25 cellular contexts compared by ENCODE assay signal in genomic region chr2:69123182-69123581, GRCh38.
"Had no signal": no experiment of that assay in that cellular context is flagged by ENCODE, and none has a peak within 500 bp of the region (broad histone marks: within the 10 kb centered on the region; RNA-seq: fewer than 3 reads in every experiment).

No MANE protein-coding gene starts in this region.

- H3K4me1 Mint-ChIP-seq: activated naive CD8-positive, alpha-beta T cell treated with anti-CD3 and anti-CD28 coated beads, Interleukin-2, amount 50 U/mL, for 24 hours; memory B cell; naive B cell had no signal

- FAIRE-seq: bronchial epithelial cell, kidney had no signal

- H3K27me3 ChIP-seq: dorsolateral prefrontal cortex, foreskin keratinocyte, neural progenitor cell, ovary, sigmoid colon, tibial nerve, uterus had no signal

- H3K9me3 Mint-ChIP-seq: activated naive CD4-positive, alpha-beta T cell treated with anti-CD3 and anti-CD28 coated beads for 36 hours; activated naive CD8-positive, alpha-beta T cell treated with anti-CD3 and anti-CD28 coated beads, Interleukin-2, amount 50 U/mL, for 24 hours; activated T-cell treated with anti-CD3 and anti-CD28 coated beads, Interleukin-2, amount 50 U/mL, for 4 hours; memory B cell; neural progenitor cell had no signal

- H3K4me1 ChIP-seq: neural progenitor cell, psoas muscle, uterus had no signal

- H3K36me3 ChIP-seq: neural progenitor cell, ovary, uterus had no signal

- H3K36me3 Mint-ChIP-seq: memory B cell, naive B cell had no signal

- DNase-seq: activated CD4-positive, alpha-beta T cell treated with anti-CD3 and anti-CD28 coated beads for 48 hours; activated CD4-positive, CD25-positive, alpha-beta regulatory T cell; activated CD8-positive, alpha-beta memory T cell treated with anti-CD3 and anti-CD28 coated beads, Interleukin-2, amount 50 U/mL, for 4 hours; activated naive CD4-positive, alpha-beta T cell treated with anti-CD3 and anti-CD28 coated beads for 36 hours; activated naive CD8-positive, alpha-beta T cell treated with anti-CD3 and anti-CD28 coated beads, Interleukin-2, amount 50 U/mL, for 24 hours; activated T-cell treated with anti-CD3 and anti-CD28 coated beads, Interleukin-2, amount 50 U/mL, for 4 hours; aorta; dorsolateral prefrontal cortex; foreskin keratinocyte; glutamatergic neuron; kidney; mucosa of descending colon; naive B cell; ovary; psoas muscle; sigmoid colon; stimulated activated CD8-positive, alpha-beta memory T cell treated with anti-CD3 and anti-CD28 coated beads, Interleukin-4, amount 100 ng/mL, for 48 hours; stimulated activated naive CD4-positive, alpha-beta T cell; T-helper 1 cell; T-helper 9 cell; uterus had no signal

- H3K9ac ChIP-seq: neural progenitor cell had no signal

- H3K4me3 Mint-ChIP-seq: activated naive CD4-positive, alpha-beta T cell treated with anti-CD3 and anti-CD28 coated beads for 36 hours; activated naive CD8-positive, alpha-beta T cell treated with anti-CD3 and anti-CD28 coated beads, Interleukin-2, amount 50 U/mL, for 24 hours; activated T-cell treated with anti-CD3 and anti-CD28 coated beads, Interleukin-2, amount 50 U/mL, for 4 hours; memory B cell; naive B cell; neural progenitor cell had no signal

- H3K27ac Mint-ChIP-seq: activated naive CD4-positive, alpha-beta T cell treated with anti-CD3 and anti-CD28 coated beads for 36 hours; activated naive CD8-positive, alpha-beta T cell treated with anti-CD3 and anti-CD28 coated beads, Interleukin-2, amount 50 U/mL, for 24 hours; memory B cell; naive B cell; neural progenitor cell had no signal

- H3K27ac ChIP-seq: dorsolateral prefrontal cortex, foreskin keratinocyte, neural progenitor cell, ovary, psoas muscle, sigmoid colon, tibial nerve, uterus had no signal

- H3K4me2 ChIP-seq: neural progenitor cell had no signal

- H3K4me3 ChIP-seq: dorsolateral prefrontal cortex, mucosa of descending colon, neural progenitor cell, ovary, psoas muscle, sigmoid colon, tibial nerve, uterus had no signal

- H2AFZ ChIP-seq: neural progenitor cell had no signal

- ATAC-seq: activated naive CD8-positive, alpha-beta T cell treated with anti-CD3 and anti-CD28 coated beads, Interleukin-2, amount 50 U/mL, for 24 hours; activated T-cell treated with anti-CD3 and anti-CD28 coated beads, Interleukin-2, amount 50 U/mL, for 4 hours; foreskin keratinocyte; mucosa of descending colon; psoas muscle had no signal

- H3K9me3 ChIP-seq: mucosa of descending colon, ovary, psoas muscle, sigmoid colon, tibial nerve, uterus had no signal
